Comparison of ENCODE assay signal across 28 cellular contexts in the genomic region with DNA sequence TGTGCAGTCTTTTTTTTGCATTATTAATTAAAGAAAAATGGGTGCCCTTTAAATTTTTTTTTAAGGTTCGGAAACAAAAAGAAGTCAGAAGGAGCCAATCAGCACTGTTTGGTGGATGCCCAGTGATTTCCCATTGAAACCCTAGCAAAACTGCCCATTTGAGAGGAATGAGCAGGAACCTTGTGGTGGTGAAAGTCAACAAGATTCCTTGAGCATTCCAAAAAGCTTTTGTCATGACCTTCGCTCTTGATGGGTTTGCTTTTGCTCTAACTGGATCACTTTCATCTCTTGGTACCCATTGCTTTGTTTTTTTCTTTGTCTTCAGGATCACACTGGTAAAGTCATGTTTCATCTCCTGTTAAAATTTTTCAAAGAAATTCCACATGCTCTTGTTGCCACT. TPM values are rescaled to one million over a fixed set of nuclear protein-coding genes. Genes with fewer than 3 reads are reported as not detected.
DNase-seq lines count a peak whose midpoint lies in the region; ATAC-seq, FAIRE-seq and TF ChIP-seq lines count a peak whose summit lies in the region.
"Had no signal": no experiment of that assay in that cellular context is flagged by ENCODE, and none has a peak within 500 bp of the region (broad histone marks: within the 10 kb centered on the region; RNA-seq: fewer than 3 reads in every experiment).

No MANE protein-coding gene starts in this region.

- no peak overlapping the region for H3K27ac Mint-ChIP-seq in MCF 10A (ENCODE audit: low read depth, unreplicated experiment)
- H3K27ac Mint-ChIP-seq: activated naive CD4-positive, alpha-beta T cell treated with anti-CD3 and anti-CD28 coated beads for 36 hours; activated T-helper 1 cell treated with anti-CD3 and anti-CD28 coated beads, Interleukin-12 subunit alpha, Interleukin-12 subunit beta, Interleukin-2, Interleukin-4 antibody, amounts not matched to agents 30 ng/mL and 10 ng/mL and 1 ng/mL, durations not matched to agents 14 hours and 24 hours and 36 hours had no signal

- H3K9me3 ChIP-seq in HepG2 (ENCODE audit: low read length) (0 out of 2 replicates have a peak, but pooled peaks cover 9% of the 10 kb centered on the region), right lobe of liver (peaks cover 0 to 3% (median 0%) of the 10 kb centered on the region in 4 donors)
- H3K9me3 ChIP-seq: neutrophil, testis had no signal

- H3K9me3 Mint-ChIP-seq in MCF 10A (ENCODE audit: unreplicated experiment): peaks cover 14% of the 10 kb centered on the region

- H3K4me3 Mint-ChIP-seq in MCF 10A (ENCODE audit: unreplicated experiment): no peak overlapping the region
- H3K4me3 Mint-ChIP-seq: activated naive CD4-positive, alpha-beta T cell treated with anti-CD3 and anti-CD28 coated beads for 36 hours; activated T-helper 1 cell treated with anti-CD3 and anti-CD28 coated beads, Interleukin-12 subunit alpha, Interleukin-12 subunit beta, Interleukin-2, Interleukin-4 antibody, amounts not matched to agents 30 ng/mL and 10 ng/mL and 1 ng/mL, durations not matched to agents 14 hours and 24 hours and 36 hours; immature natural killer cell had no signal

- no peak for TF ChIP-seq CTCF in HepG2 (CRISPR knock-in tag; IDR thresholded peaks at IDR 0.05)
- TF ChIP-seq CTCF in right lobe of liver (IDR thresholded peaks at IDR 0.05): no peak
- TF ChIP-seq CTCF in omental fat pad (IDR thresholded peaks at IDR 0.05): no peak
- no peak for TF ChIP-seq CTCF in MCF 10A (IDR thresholded peaks at IDR 0.05; ENCODE audit: unreplicated experiment)

- peaks cover 0 to 4% of the 10 kb centered on the region in 2 experiments; a peak in 2 of 5 replicates for H3K36me3 ChIP-seq in HepG2 (replicated peaks in 1 of 2; ENCODE audit: control insufficient read depth in 1 of 2, insufficient read depth in 2 of 2, low read length in 2 of 2)
- no peaks in the 10 kb centered on the region for H3K36me3 ChIP-seq in right lobe of liver
- H3K36me3 ChIP-seq: adrenal gland, left ventricle myocardium inferior, neutrophil had no signal

- intact Hi-C loops in HepG2 (cut with micrococcal nuclease; ENCODE audit: unreplicated experiment): no loop called here
- intact Hi-C loops in right lobe of liver (cut with DNase I): no loop called here
- intact Hi-C loops in MCF 10A (cut with micrococcal nuclease): no loop called here

- H3K4me2 ChIP-seq in HepG2 (ENCODE audit: low read depth, low read length): no peak overlapping the region

- TF ChIP-seq POLR2A in HepG2 (IDR thresholded peaks at IDR 0.05; ENCODE audit: insufficient read depth in 1 of 2, low read depth in 2 of 2, low read length in 2 of 2) (no peak), right lobe of liver (IDR thresholded peaks at IDR 0.05) (no peak)

- H3K4me1 ChIP-seq in HepG2 (ENCODE audit: insufficient read depth, low read length) (peaks cover 81% of the 10 kb centered on the region), right lobe of liver (peaks cover 0 to 22% (median 10%) of the 10 kb centered on the region in 4 donors)
- H3K4me1 ChIP-seq: testis had no signal

- no peak overlapping the region for H3K9ac ChIP-seq in HepG2 (ENCODE audit: insufficient read depth, low read depth, low read length)

- H3K27ac ChIP-seq in HepG2 (ENCODE audit: extremely low read length, insufficient read depth, low read length) (peak overlapping the region; percentile 21), right lobe of liver (no peak overlapping the region)
- H3K27ac ChIP-seq: 22Rv1, adrenal gland, HL-60, left ventricle myocardium inferior, neutrophil, psoas muscle, testis had no signal

- 42% methylated on average over 2 of the region's 2 CpGs for WGBS in HepG2 (ENCODE audit: low lambda C conversion rate)
- 89% methylated on average over 2 of the region's 2 CpGs for WGBS in right lobe of liver (ENCODE audit: insufficient coverage, low coverage, low lambda C conversion rate, missing lambda C conversion rate)

- BruUV-seq in HepG2 (replicated peaks; lab: Mats Ljungman, UMichigan): no TSS peak
- BruUV-seq in MCF 10A (replicated peaks; lab: Mats Ljungman, UMichigan): no TSS peak

- POLR2A ChIA-PET in HepG2 (lab: Yijun Ruan, JAX) (no interaction called here), MCF 10A (lab: Yijun Ruan, JAX) (no interaction called here)

- no peak for TF ChIP-seq RAD21 in HepG2 (CRISPR knock-in tag; IDR thresholded peaks at IDR 0.05)

- in situ Hi-C loops in HepG2 (cut with HindIII; ENCODE audit: extremely low pct_ligation_motif_present, low pct_unique_long_range_greater_than_20kb): no loop called here

- no peaks in the 10 kb centered on the region for H3K27me3 Mint-ChIP-seq in MCF 10A (ENCODE audit: insufficient read depth, unreplicated experiment)

- no peak overlapping the region; a peak in 1 of 6 replicates for H3K4me3 ChIP-seq in HepG2 (replicated peaks in 1 of 3; ENCODE audit: insufficient read depth in 1 of 3, low read depth in 2 of 3, low read length in 3 of 3)
- H3K4me3 ChIP-seq in right lobe of liver: no peak overlapping the region
- H3K4me3 ChIP-seq: adrenal gland, left ventricle myocardium inferior, psoas muscle, testis had no signal

- peak in 1 of 2 experiments; percentile 87; a peak in 2 of 4 replicates for TF ChIP-seq EP300 in HepG2 (IDR thresholded peaks at IDR 0.05; ENCODE audit: low read depth in 2 of 2, low read length in 2 of 2)
- peak; percentile 79 for TF ChIP-seq EP300 in HepG2 (CRISPR knock-in tag; IDR thresholded peaks at IDR 0.05; ENCODE audit: borderline replicate concordance)

- H3K27me3 ChIP-seq in HepG2 (ENCODE audit: control insufficient read depth in 1 of 2, insufficient read depth in 2 of 2, low read length in 2 of 2) (no peaks in the 10 kb centered on the region), right lobe of liver (no peaks in the 10 kb centered on the region)
- H3K27me3 ChIP-seq: adrenal gland, neutrophil, testis had no signal

- H3K4me1 Mint-ChIP-seq in MCF 10A (ENCODE audit: insufficient read depth, unreplicated experiment): peaks cover 18% of the 10 kb centered on the region

- DNase-seq in HepG2 (ENCODE audit: low spot score) (peak; percentile 94), right lobe of liver (no peak), NCI-H226 (peak; percentile 21), fibroblast of peridontal ligament (ENCODE audit: extremely low read depth) (peak; percentile 25), omental fat pad (ENCODE audit: low spot score) (no peak), MCF 10A (ENCODE audit: unreplicated experiment) (no peak), OCI-M1 (lab: John Stamatoyannopoulos, UW) (no peak), inferior parietal cortex (ENCODE audit: extremely low spot score) (no peak)
- DNase-seq: activated CD4-positive, alpha-beta T cell treated with anti-CD3 and anti-CD28 coated beads, Interleukin-2, amount 50 U/mL, for 48 hours; activated naive CD4-positive, alpha-beta T cell treated with anti-CD3 and anti-CD28 coated beads for 36 hours; adrenal gland; effector CD4-positive, alpha-beta T cell; immature natural killer cell; left ventricle myocardium inferior; NCI-H1105; NCI-H187 treated with DMSO at 0.1 percent for 48 hours; NCI-H69; psoas muscle; stimulated activated CD4-positive, alpha-beta T cell treated with anti-CD3 and anti-CD28 coated beads, Interleukin-15, amount 100 ng/mL, for 24 hours; stimulated activated naive CD4-positive, alpha-beta T cell treated with Interleukin-2 at 50 U/mL for 16 hours; testis had no signal

- ATAC-seq in HepG2 (peak; percentile 72), right lobe of liver (no peak), omental fat pad (ENCODE audit: low FRiP score) (no peak)
- ATAC-seq: activated CD4-positive, CD25-positive, alpha-beta regulatory T cell treated with anti-CD3 and anti-CD28 coated beads, Interleukin-2, amount 50 U/mL, for 24 hours; psoas muscle had no signal

- CTCF ChIA-PET in HepG2 (lab: Yijun Ruan, JAX; ENCODE audit: low intra/inter-chr PET ratio, low total read pairs): no interaction called here
- CTCF ChIA-PET in MCF 10A (lab: Yijun Ruan, JAX): interaction anchor here (2.0 kb wide), 1 partner anchor 46 kb away, joined by 5 read pairs; no protein-coding TSS in a partner anchor

- H2AFZ ChIP-seq in HepG2 (ENCODE audit: low read length): no peak overlapping the region

- peak; percentile 55 for FAIRE-seq in HepG2 (lab: Jason Lieb, UNC)
- FAIRE-seq: RCC 7860, urothelium cell line had no signal

- H3K79me2 ChIP-seq in HepG2 (ENCODE audit: insufficient read depth, low read length): peaks cover 94% of the 10 kb centered on the region

- peaks cover 26% of the 10 kb centered on the region for H4K20me1 ChIP-seq in HepG2 (ENCODE audit: insufficient read depth, low read length)

- peaks cover 24% of the 10 kb centered on the region for H3K36me3 Mint-ChIP-seq in MCF 10A (ENCODE audit: insufficient read depth, unreplicated experiment)

RNA-seq across cellular contexts. Expression of a gene that starts 54.1 kb away (rescaled TPM):
- total RNA-seq in HepG2 (2016; rRNA removed; fragmentation: Illumina TruSeq; extraction: Trizol) (35.2 and 40.8 TPM in 2 replicates), right lobe of liver (100 to 1,000 TPM in 1 of 6 experiments, 10 to 100 TPM in 5; 46.5 to 108 (median 59.8) TPM), omental fat pad (100 to 1,000 TPM in 1 of 4 donors, 10 to 100 TPM in 3; 75.1 to 119 (median 93.4) TPM), MCF 10A (2022) (50.4 and 58.5 TPM in 2 replicates)
- total RNA-seq in HepG2 (2016; cell fraction: cytosol; rRNA removed; fragmentation: Illumina TruSeq; extraction: Trizol; ENCODE audit: low read depth): 14.0 and 15.3 TPM in 2 replicates
- 34.6 and 36.8 TPM in 2 replicates for total RNA-seq in HepG2 (2016; cell fraction: insoluble cytoplasmic fraction; rRNA removed; fragmentation: Illumina TruSeq; extraction: Trizol)
- total RNA-seq in HepG2 (2016; cell fraction: membrane; rRNA removed; fragmentation: Illumina TruSeq; extraction: Trizol): 32.2 and 37.5 TPM in 2 replicates
- total RNA-seq in HepG2 (2016; cell fraction: nucleus; rRNA removed; fragmentation: Illumina TruSeq; extraction: Trizol): 57.1 and 62.9 TPM in 2 replicates
- 52.2 and 56.5 TPM in 2 replicates for polyA plus RNA-seq in HepG2 (2011; rRNA removed)
- 30.4 and 47.3 TPM in 2 replicates for polyA plus RNA-seq in HepG2 (2011; cell fraction: cytosol; rRNA removed)
- polyA plus RNA-seq in HepG2 (2011; cell fraction: nucleus; rRNA removed): 39.2 and 60.6 TPM in 2 replicates
- polyA plus RNA-seq in HepG2 (2012): 68.6 and 70.3 TPM in 2 replicates
- 8.2 TPM in 2 replicates for polyA plus RNA-seq in HepG2 (2016; cell fraction: cytosol; fragmentation: Illumina TruSeq; extraction: Trizol; ENCODE audit: low read depth)
- polyA plus RNA-seq in HepG2 (2016; cell fraction: insoluble cytoplasmic fraction; fragmentation: Illumina TruSeq; extraction: Trizol; ENCODE audit: low read depth): 42.4 and 47.2 TPM in 2 replicates
- 24.7 and 28.3 TPM in 2 replicates for polyA plus RNA-seq in HepG2 (2016; cell fraction: membrane; fragmentation: Illumina TruSeq; extraction: Trizol; ENCODE audit: low read depth)
- polyA plus RNA-seq in HepG2 (2016; cell fraction: nucleus; fragmentation: Illumina TruSeq; extraction: Trizol; ENCODE audit: insufficient read depth, low read depth): 75.6 and 80.5 TPM in 2 replicates
- polyA minus RNA-seq in HepG2 (2011; rRNA and poly(A)+ RNA removed; ENCODE audit: low replicate concordance): 53.2 and 63.9 TPM in 2 replicates
- polyA minus RNA-seq in HepG2 (2011; cell fraction: cytosol; rRNA and poly(A)+ RNA removed): 37.1 and 43.3 TPM in 2 replicates
- polyA minus RNA-seq in HepG2 (2011; cell fraction: nucleus; rRNA and poly(A)+ RNA removed): 89.9 and 92.1 TPM in 2 replicates

Comparison
In these comparisons a context has a peak if more than half of its experiments do, and no peak if none do; other contexts are left out.
1. DNase-seq: peak in HepG2 (single experiment), NCI-H226 (single experiment) and fibroblast of peridontal ligament (single experiment); none in right lobe of liver (0 of 3), omental fat pad (single experiment), MCF 10A (single experiment), OCI-M1 (single experiment) and inferior parietal cortex (single experiment).